In genomic region chr15:66718220-66718988, GRCh38 we compare ENCODE assay signal across 1 cellular context.
TF ChIP-seq lines count a peak whose summit lies in the region.

No MANE protein-coding gene starts in this region.

TF ChIP-seq in H1, 55 proteins besides CTCF, POLR2A, EP300 and RAD21:
- no peak for TF ChIP-seq SAP30 (IDR thresholded peaks at IDR 0.05; ENCODE audit: insufficient read depth, insufficient replicate concordance, low read length)
- TF ChIP-seq HDAC6 (IDR thresholded peaks at IDR 0.05; ENCODE audit: low read depth, low read length): no peak
- TF ChIP-seq JUN (IDR thresholded peaks at IDR 0.05; ENCODE audit: low read depth, low read length): no peak
- TF ChIP-seq SIN3A (conservative IDR thresholded peaks at IDR 0.05 in 1 of 2, IDR thresholded peaks at IDR 0.05 in 1 of 2; ENCODE audit: low read depth in 1 of 2, low read length in 2 of 2): no peak
- TF ChIP-seq TCF12 (IDR thresholded peaks at IDR 0.05; ENCODE audit: low read depth, low read length): no peak
- TF ChIP-seq SP1 (IDR thresholded peaks at IDR 0.05; ENCODE audit: low read depth, low read length): no peak
- TF ChIP-seq USF2 (IDR thresholded peaks at IDR 0.05; ENCODE audit: low read length): no peak
- TF ChIP-seq MAX (IDR thresholded peaks at IDR 0.05): no peak
- no peak for TF ChIP-seq KDM4A (IDR thresholded peaks at IDR 0.05; ENCODE audit: low read depth, low read length, severe bottlenecking)
- TF ChIP-seq CREB1 (IDR thresholded peaks at IDR 0.05): no peak
- TF ChIP-seq FOSL1 (IDR thresholded peaks at IDR 0.05; ENCODE audit: insufficient read depth, low read depth, low read length): no peak
- no peak for TF ChIP-seq BRCA1 (IDR thresholded peaks at IDR 0.05; ENCODE audit: low read depth, low read length)
- TF ChIP-seq RXRA (IDR thresholded peaks at IDR 0.05; ENCODE audit: insufficient read depth, low read depth, low read length): no peak
- no peak for TF ChIP-seq POLR2AphosphoS5 (IDR thresholded peaks at IDR 0.05; ENCODE audit: low read depth, low read length)
TF ChIP-seq in H1: peak in this region for 0.
